1 cellular context compared by ENCODE assay signal in genomic region chr5:173498871-173499470, GRCh38.
TF ChIP-seq lines count a peak whose summit lies in the region.

No MANE protein-coding gene starts in this region.

TF ChIP-seq in HepG2, 621 proteins besides CTCF, POLR2A, EP300 and RAD21 (continued from another document and continues in another):
- TF ChIP-seq ZNF318 (CRISPR knock-in tag; IDR thresholded peaks at IDR 0.05) (no peak), ZNF790 (CRISPR knock-in tag; IDR thresholded peaks at IDR 0.05; ENCODE audit: borderline replicate concordance) (no peak), TEAD2 (CRISPR knock-in tag; IDR thresholded peaks at IDR 0.05) (no peak), ZBTB40 (IDR thresholded peaks at IDR 0.05) (no peak), ZBTB40 (CRISPR knock-in tag; IDR thresholded peaks at IDR 0.05) (no peak), ZNF547 (CRISPR knock-in tag; IDR thresholded peaks at IDR 0.05) (no peak), RBM39 (IDR thresholded peaks at IDR 0.05; ENCODE audit: low read depth, low read length, poor library complexity, severe bottlenecking) (no peak), ZBTB25 (CRISPR knock-in tag; IDR thresholded peaks at IDR 0.05) (no peak), ZNF549 (CRISPR knock-in tag; IDR thresholded peaks at IDR 0.05) (no peak), MLXIP (CRISPR knock-in tag; IDR thresholded peaks at IDR 0.05; ENCODE audit: borderline replicate concordance) (no peak), KDM4B (CRISPR knock-in tag; IDR thresholded peaks at IDR 0.05) (no peak), PRPF4 (IDR thresholded peaks at IDR 0.05; ENCODE audit: low read depth, low read length, poor library complexity, severe bottlenecking) (no peak), ZNF788 (CRISPR knock-in tag; IDR thresholded peaks at IDR 0.05; ENCODE audit: borderline replicate concordance) (0 out of 2 replicates have a peak, but pooled peaks have one; percentile 32), KDM2A (CRISPR knock-in tag; IDR thresholded peaks at IDR 0.05; ENCODE audit: borderline replicate concordance, low read depth) (no peak), THYN1 (CRISPR knock-in tag; IDR thresholded peaks at IDR 0.05; ENCODE audit: borderline replicate concordance, low read depth) (no peak), SP140L (CRISPR knock-in tag; IDR thresholded peaks at IDR 0.05; ENCODE audit: borderline replicate concordance) (no peak), AHDC1 (CRISPR knock-in tag; IDR thresholded peaks at IDR 0.05; ENCODE audit: borderline replicate concordance) (no peak), ZNF451 (CRISPR knock-in tag; IDR thresholded peaks at IDR 0.05) (0 out of 2 replicates have a peak, but pooled peaks have one; percentile 13), RXRA (CRISPR knock-in tag; IDR thresholded peaks at IDR 0.05) (peak; percentile 43; the same call in 1 of the 2 replicates), ZNF138 (CRISPR knock-in tag; IDR thresholded peaks at IDR 0.05; ENCODE audit: low read depth) (no peak), CSRNP2 (CRISPR knock-in tag; conservative IDR thresholded peaks at IDR 0.05; ENCODE audit: low read depth) (no peak)
